In genomic region chr15:63122002-63122893, GRCh38 we compare ENCODE assay signal across 8 cellular contexts. TPM values are rescaled to one million over a fixed set of nuclear protein-coding genes. Genes with fewer than 3 reads are reported as not detected.
DNase-seq lines count a peak whose midpoint lies in the region; ATAC-seq and TF ChIP-seq lines count a peak whose summit lies in the region.

No MANE protein-coding gene starts in this region.

- no peaks in the 10 kb centered on the region for H3K27me3 ChIP-seq in MM.1S (replicated peaks; ENCODE audit: insufficient read depth, low read length)

- peaks cover 9% of the 10 kb centered on the region for H3K9me3 Mint-ChIP-seq in progenitor cell of endocrine pancreas (ENCODE audit: low read depth)

- H3K36me3 Mint-ChIP-seq in progenitor cell of endocrine pancreas (ENCODE audit: insufficient read depth), result peaks cover 3% of the 10 kb centered on the region

- peak overlapping the region; percentile 87 for H3K4me3 Mint-ChIP-seq in progenitor cell of endocrine pancreas (ENCODE audit: low read depth)

- H3K36me3 ChIP-seq in MM.1S (replicated peaks; ENCODE audit: insufficient read depth, low read length) (no peaks in the 10 kb centered on the region), urinary bladder (ENCODE audit: insufficient read depth) (no peaks in the 10 kb centered on the region)

- H3K27ac ChIP-seq in MM.1S (ENCODE audit: low read length), result peak overlapping the region; percentile 42; the same call in 1 of the 2 replicates
- peak overlapping the region; percentile 86 for H3K27ac ChIP-seq in urinary bladder (ENCODE audit: low read depth)

- H3K4me3 ChIP-seq in MM.1S (ENCODE audit: low read length) (peak overlapping the region; percentile 95), urinary bladder (ENCODE audit: low read depth, low read length) (peak overlapping the region; percentile 100)

- H3K4me2 ChIP-seq in MM.1S (ENCODE audit: low read depth, low read length), result peak overlapping the region; percentile 60

- under 1% methylated on average over 59 of the region's 59 CpGs for WGBS in urinary bladder

- ATAC-seq in left ventricle myocardium superior, result peak; percentile 97

- H3K4me1 ChIP-seq in MM.1S (ENCODE audit: low read length), result peaks cover 4% of the 10 kb centered on the region; the same call in 1 of the 2 replicates
- H3K4me1 ChIP-seq in urinary bladder (ENCODE audit: insufficient read depth), result no peaks in the 10 kb centered on the region

- TF ChIP-seq CTCF in MM.1S (IDR thresholded peaks at IDR 0.05; ENCODE audit: low read length), result 0 out of 2 replicates have a peak, but pooled peaks have one; percentile 8
- peak; percentile 50 for TF ChIP-seq CTCF in progenitor cell of endocrine pancreas (IDR thresholded peaks at IDR 0.05; ENCODE audit: unreplicated experiment)

- intact Hi-C loops in left ventricle myocardium superior (cut with micrococcal nuclease), result no loop called here

- H3K9me2 ChIP-seq in MM.1S (replicated peaks; ENCODE audit: insufficient read depth, low read length), result no peaks in the 10 kb centered on the region

- H3K9ac ChIP-seq in MM.1S (ENCODE audit: low read length), result peak overlapping the region; percentile 61; the same call in 1 of the 2 replicates

- H3K9me3 ChIP-seq in MM.1S (replicated peaks; ENCODE audit: insufficient read depth, low read length), result no peaks in the 10 kb centered on the region

- peak overlapping the region; percentile 85 for H3K27ac Mint-ChIP-seq in progenitor cell of endocrine pancreas

- no peaks in the 10 kb centered on the region for H4K20me1 ChIP-seq in MM.1S (ENCODE audit: insufficient read depth, low read length)

- DNase-seq in GM03348 (ENCODE audit: low spot score), result peak; percentile 94
- peak; percentile 72 for DNase-seq in HCEC 1CT
- DNase-seq in MM.1S, result peak; percentile 83
- DNase-seq in T-helper 1 cell, result peak; percentile 52 to 79 (median 69)
- DNase-seq in amniotic epithelial cell (ENCODE audit: low read depth), result peak; percentile 52
- DNase-seq in left ventricle myocardium superior, result peak; percentile 87
- peak; percentile 82 for DNase-seq in progenitor cell of endocrine pancreas (ENCODE audit: low spot score, unreplicated experiment)

- no peaks in the 10 kb centered on the region for H3K79me2 ChIP-seq in MM.1S (ENCODE audit: low read length)

- peak overlapping the region; percentile 100 for H2AFZ ChIP-seq in MM.1S (ENCODE audit: low read length)

- H3F3A ChIP-seq in MM.1S (ENCODE audit: insufficient read depth, low read length), result 0 out of 2 replicates have a peak, but pooled peaks cover 2% of the 10 kb centered on the region

- H3K4me1 Mint-ChIP-seq in progenitor cell of endocrine pancreas (ENCODE audit: low read depth), result peaks cover 4% of the 10 kb centered on the region

- H3K27me3 Mint-ChIP-seq in progenitor cell of endocrine pancreas, result no peaks in the 10 kb centered on the region

RNA-seq across cellular contexts. Expression of gene LACTB, which starts 0.6 kb away (rescaled TPM):
- total RNA-seq in left ventricle myocardium superior (26.0 TPM), progenitor cell of endocrine pancreas (10.2 and 11.5 TPM in 2 replicates), urinary bladder (14.4 TPM)
- 12.7 TPM for polyA plus RNA-seq in urinary bladder

RNA-seq across cellular contexts. Expression of gene RPS27L, which starts 35.0 kb away (rescaled TPM):
- total RNA-seq in left ventricle myocardium superior, result 157 TPM
- total RNA-seq in progenitor cell of endocrine pancreas, result 129 and 140 TPM in 2 replicates
- 48.1 TPM for total RNA-seq in urinary bladder
- 97.4 TPM for polyA plus RNA-seq in urinary bladder

Comparison
In these comparisons a context has a peak if more than half of its experiments do, and no peak if none do; other contexts are left out.
1. Peak in every context shown above with its lines: DNase-seq, ATAC-seq, H3K4me3 ChIP-seq and H3K27ac ChIP-seq.